Comparison of ENCODE assay signal across 8 cellular contexts in genomic region chrX:154019061-154019621, GRCh38. TPM values are rescaled to one million over a fixed set of nuclear protein-coding genes. Genes with fewer than 3 reads are reported as not detected.
A peak's percentile ranks its signal among the peaks of the same experiment; 100 is the strongest.
DNase-seq lines count a peak whose midpoint lies in the region; ATAC-seq, FAIRE-seq and TF ChIP-seq lines count a peak whose summit lies in the region.

No MANE protein-coding gene starts in this region.

- H3K9me3 ChIP-seq in A673 (ENCODE audit: low read depth, low read length, poor library complexity, severe bottlenecking) (no peaks in the 10 kb centered on the region), Peyer's patch (no peaks in the 10 kb centered on the region)
- H3K9me3 ChIP-seq in effector memory CD4-positive, alpha-beta T cell (ENCODE audit: control insufficient read depth, low read length), result no peaks in the 10 kb centered on the region

- H3K27ac ChIP-seq in A673 (ENCODE audit: low read depth, low read length, poor library complexity, severe bottlenecking) (peak overlapping the region; percentile 82), Peyer's patch (peak overlapping the region; percentile 81 to 92 (median 88))
- peak overlapping the region; percentile 68 for H3K27ac ChIP-seq in effector memory CD4-positive, alpha-beta T cell (ENCODE audit: insufficient read depth, low read length, poor library complexity, severe bottlenecking)

- H3K4me1 ChIP-seq in A673 (ENCODE audit: insufficient read depth, low read length, poor library complexity, severe bottlenecking) (no peaks in the 10 kb centered on the region), Peyer's patch (no peaks in the 10 kb centered on the region)
- peaks cover 17% of the 10 kb centered on the region for H3K4me1 ChIP-seq in effector memory CD4-positive, alpha-beta T cell (ENCODE audit: control insufficient read depth, insufficient read depth, low read length, poor library complexity, severe bottlenecking)

- CTCF ChIA-PET in A673 (lab: Charles Lee), result no interaction called here

- H3K27me3 Mint-ChIP-seq in nephron progenitor cell (ENCODE audit: low read depth, poor library complexity), result no peaks in the 10 kb centered on the region

- H3K36me3 ChIP-seq in A673 (ENCODE audit: insufficient read depth, low read length, poor library complexity, severe bottlenecking), result peaks cover 25% of the 10 kb centered on the region
- H3K36me3 ChIP-seq in Peyer's patch, result peaks cover 0 to 25% (median 0%) of the 10 kb centered on the region in 3 donors
- peaks cover 13% of the 10 kb centered on the region for H3K36me3 ChIP-seq in effector memory CD4-positive, alpha-beta T cell (ENCODE audit: control insufficient read depth, insufficient read depth, low read length)

- H3K4me3 Mint-ChIP-seq in nephron progenitor cell, result peak overlapping the region; percentile 81

- H3K4me1 Mint-ChIP-seq in nephron progenitor cell, result peaks cover 41% of the 10 kb centered on the region

- no peak for TF ChIP-seq POLR2A in Peyer's patch (IDR thresholded peaks at IDR 0.05)
- TF ChIP-seq POLR2A in H54 (IDR thresholded peaks at IDR 0.05; ENCODE audit: low read depth, low read length), result no peak

- H3K36me3 Mint-ChIP-seq in nephron progenitor cell (ENCODE audit: low read depth), result peaks cover 5% of the 10 kb centered on the region

- H3K4me3 ChIP-seq in A673 (ENCODE audit: low read depth, low read length, poor library complexity, severe bottlenecking) (peak overlapping the region; percentile 53), Peyer's patch (peak overlapping the region; percentile 49 to 69 (median 62))
- peak overlapping the region; percentile 46 for H3K4me3 ChIP-seq in effector memory CD4-positive, alpha-beta T cell (ENCODE audit: insufficient read depth, low read depth, low read length, poor library complexity, severe bottlenecking)

- BruUV-seq in A673 (replicated peaks; lab: Mats Ljungman, UMichigan), result no TSS peak

- peaks cover 12% of the 10 kb centered on the region for H3K27me3 ChIP-seq in A673 (replicated peaks; ENCODE audit: insufficient read depth, low read depth, low read length, poor library complexity)
- H3K27me3 ChIP-seq in Peyer's patch, result no peaks in the 10 kb centered on the region
- no peaks in the 10 kb centered on the region for H3K27me3 ChIP-seq in effector memory CD4-positive, alpha-beta T cell (replicated peaks; ENCODE audit: control insufficient read depth, insufficient read depth, low read length, poor library complexity, severe bottlenecking)

- POLR2A ChIA-PET in A673 (lab: Charles Lee; ENCODE audit: low non-redundant PET), result no interaction called here

- DNase-seq in A673 (ENCODE audit: low spot score), result no peak
- DNase-seq in Peyer's patch, result no peak
- no peak for DNase-seq in effector memory CD4-positive, alpha-beta T cell
- DNase-seq in nephron progenitor cell, result peak; percentile 35
- no peak for DNase-seq in AML-193 (lab: John Stamatoyannopoulos, UW)
- DNase-seq in activated gamma-delta T cell (lab: John Stamatoyannopoulos, UW), result no peak
- no peak for DNase-seq in H54 (ENCODE audit: insufficient read length, low spot score)

- intact Hi-C loops in A673 (cut with micrococcal nuclease; ENCODE audit: unreplicated experiment), result no loop called here

- FAIRE-seq in H54 (lab: Jason Lieb, UNC), result no peak

- H3K27ac Mint-ChIP-seq in nephron progenitor cell, result no peak overlapping the region

- peak; percentile 6 for ATAC-seq in GM19463 (IDR thresholded peaks at IDR 0.05; ENCODE audit: unreplicated experiment)

- TF ChIP-seq CTCF in A673 (conservative IDR thresholded peaks at IDR 0.05; ENCODE audit: low read depth, low read length), result no peak
- no peak for TF ChIP-seq CTCF in Peyer's patch (IDR thresholded peaks at IDR 0.05)
- TF ChIP-seq CTCF in nephron progenitor cell (IDR thresholded peaks at IDR 0.05), result no peak

- H3K9me3 Mint-ChIP-seq in nephron progenitor cell, result peaks cover 47% of the 10 kb centered on the region

RNA-seq across cellular contexts. Expression of gene IRAK1, which starts 0.6 kb away (rescaled TPM):
- 118 and 147 TPM in 2 replicates for total RNA-seq in A673 (2021)
- 100 to 1,000 TPM; 111 to 150 (median 122) TPM for total RNA-seq in Peyer's patch

RNA-seq across cellular contexts. Expression of gene TMEM187, which starts 46.6 kb away (rescaled TPM):
- total RNA-seq in A673 (2021), result 2.8 and 6.8 TPM in 2 replicates
- 10 to 100 TPM; 10.7 to 32.6 (median 12.8) TPM for total RNA-seq in Peyer's patch

RNA-seq across cellular contexts. Expression of gene HCFC1, which starts 47.5 kb away (rescaled TPM):
- total RNA-seq in A673 (2021) (124 and 137 TPM in 2 replicates), Peyer's patch (10 to 100 TPM; 44.1 to 70.6 (median 55.6) TPM)
